21 cellular contexts compared by ENCODE assay signal in genomic region chr1:171422489-171422888, GRCh38.
DNase-seq lines count a peak whose midpoint lies in the region; ATAC-seq, FAIRE-seq and TF ChIP-seq lines count a peak whose summit lies in the region.
"Had no signal": no experiment of that assay in that cellular context is flagged by ENCODE, and none has a peak within 500 bp of the region (broad histone marks: within the 10 kb centered on the region; RNA-seq: fewer than 3 reads in every experiment).

No MANE protein-coding gene starts in this region.

- H3K9ac ChIP-seq in endothelial cell of umbilical vein (replicated peaks; ENCODE audit: extremely low read depth, insufficient read depth, low read length) (no peak overlapping the region), trophoblast cell (ENCODE audit: low read length) (no peak overlapping the region)
- H3K9ac ChIP-seq: BLaER1 had no signal

- dilution Hi-C loops in endothelial cell of umbilical vein (cut with MboI; ENCODE audit: extremely low pct_ligation_motif_present, low sequenced_read_pairs): no loop called here

- no peak overlapping the region for H4K12ac ChIP-seq in trophoblast cell (ENCODE audit: low read depth, low read length)

- ATAC-seq in RWPE2 (ENCODE audit: low read depth) (peak; percentile 37; the same call in 2 of the 3 replicates), GM21619 (IDR thresholded peaks at IDR 0.05; ENCODE audit: unreplicated experiment) (no peak), HG02763 (IDR thresholded peaks at IDR 0.05; ENCODE audit: unreplicated experiment) (no peak)

- no peak overlapping the region for H3K4me3 ChIP-seq in RWPE2 (ENCODE audit: severe bottlenecking)
- H3K4me3 ChIP-seq in endothelial cell of umbilical vein (replicated peaks in 1 of 3; ENCODE audit: insufficient read depth in 1 of 3, low read depth in 1 of 3, low read length in 3 of 3): no peak overlapping the region
- H3K4me3 ChIP-seq in trophoblast cell (ENCODE audit: low read depth, low read length): no peak overlapping the region
- no peak overlapping the region for H3K4me3 ChIP-seq in tibial artery
- H3K4me3 ChIP-seq in effector memory CD4-positive, alpha-beta T cell (ENCODE audit: insufficient read depth, low read depth, low read length, poor library complexity, severe bottlenecking): no peak overlapping the region
- H3K4me3 ChIP-seq: BLaER1, testis had no signal

- no peak overlapping the region for H3K4ac ChIP-seq in trophoblast cell (ENCODE audit: low read depth, low read length)

- H3K4me1 ChIP-seq in RWPE2 (ENCODE audit: insufficient read depth, poor library complexity, severe bottlenecking): peaks cover 19% of the 10 kb centered on the region
- H3K4me1 ChIP-seq in endothelial cell of umbilical vein (ENCODE audit: control insufficient read depth, extremely low read depth, insufficient read depth, low read length): peaks cover 4% of the 10 kb centered on the region
- H3K4me1 ChIP-seq in trophoblast cell (ENCODE audit: control insufficient read depth in 1 of 2, insufficient read depth in 2 of 2, low read length in 2 of 2): peaks cover 22 to 25% of the 10 kb centered on the region in 2 experiments
- no peaks in the 10 kb centered on the region for H3K4me1 ChIP-seq in tibial artery
- H3K4me1 ChIP-seq in effector memory CD4-positive, alpha-beta T cell (ENCODE audit: control insufficient read depth, insufficient read depth, low read length, poor library complexity, severe bottlenecking): peaks cover 13% of the 10 kb centered on the region
- H3K4me1 ChIP-seq: BLaER1, testis had no signal

- intact Hi-C loops in endothelial cell of umbilical vein (cut with micrococcal nuclease) (no loop called here), tibial artery (cut with DNase I; ENCODE audit: low total_unique reads) (no loop called here)

- H2AK5ac ChIP-seq in trophoblast cell (ENCODE audit: low read length): no peak overlapping the region

- H3K27me3 ChIP-seq in RWPE2 (ENCODE audit: insufficient read depth, poor library complexity, severe bottlenecking): no peaks in the 10 kb centered on the region
- no peaks in the 10 kb centered on the region for H3K27me3 ChIP-seq in endothelial cell of umbilical vein (ENCODE audit: control insufficient read depth in 2 of 2, insufficient read depth in 2 of 2, low read length in 2 of 2)
- no peaks in the 10 kb centered on the region for H3K27me3 ChIP-seq in trophoblast cell (ENCODE audit: insufficient read depth, low read length)
- H3K27me3 ChIP-seq in tibial artery: no peaks in the 10 kb centered on the region
- H3K27me3 ChIP-seq in effector memory CD4-positive, alpha-beta T cell (replicated peaks; ENCODE audit: control insufficient read depth, insufficient read depth, low read length, poor library complexity, severe bottlenecking): no peaks in the 10 kb centered on the region
- H3K27me3 ChIP-seq: BLaER1, heart left ventricle, testis had no signal

- H3K14ac ChIP-seq in trophoblast cell (ENCODE audit: low read length): peak overlapping the region; percentile 46

- no peaks in the 10 kb centered on the region for H3K36me3 ChIP-seq in RWPE2 (ENCODE audit: low read depth)
- no peaks in the 10 kb centered on the region for H3K36me3 ChIP-seq in endothelial cell of umbilical vein (ENCODE audit: control insufficient read depth in 2 of 2, extremely low read depth in 1 of 2, insufficient read depth in 2 of 2, low read length in 2 of 2)
- no peaks in the 10 kb centered on the region for H3K36me3 ChIP-seq in trophoblast cell (ENCODE audit: control insufficient read depth in 1 of 2, insufficient read depth in 2 of 2, low read length in 2 of 2)
- H3K36me3 ChIP-seq in tibial artery: no peaks in the 10 kb centered on the region
- H3K36me3 ChIP-seq in effector memory CD4-positive, alpha-beta T cell (ENCODE audit: control insufficient read depth, insufficient read depth, low read length): no peaks in the 10 kb centered on the region
- H3K36me3 ChIP-seq: BLaER1, heart left ventricle had no signal

- no peaks in the 10 kb centered on the region for H3K79me2 ChIP-seq in endothelial cell of umbilical vein (ENCODE audit: control insufficient read depth, insufficient read depth, low read length)
- peaks cover 3% of the 10 kb centered on the region for H3K79me2 ChIP-seq in trophoblast cell (ENCODE audit: control insufficient read depth, insufficient read depth, low read length, poor library complexity)

- CTCF ChIA-PET in endothelial cell of umbilical vein (lab: Charles Lee): no interaction called here

- no peak for TF ChIP-seq POLR2A in endothelial cell of umbilical vein (IDR thresholded peaks at IDR 0.05; ENCODE audit: low read depth, low read length)

- no TSS peak for BruUV-seq in endothelial cell of umbilical vein (replicated peaks; lab: Mats Ljungman, UMichigan)

- peak overlapping the region; percentile 47 for H4K8ac ChIP-seq in trophoblast cell (ENCODE audit: low read depth, low read length)

- H4K20me1 ChIP-seq in endothelial cell of umbilical vein (replicated peaks; ENCODE audit: control insufficient read depth, extremely low read depth, insufficient read depth, low read length): no peaks in the 10 kb centered on the region
- H4K20me1 ChIP-seq: BLaER1 had no signal

- no peak for TF ChIP-seq CTCF in RWPE2 (IDR thresholded peaks at IDR 0.05; ENCODE audit: poor library complexity, severe bottlenecking)
- TF ChIP-seq CTCF in endothelial cell of umbilical vein (IDR thresholded peaks at IDR 0.05; ENCODE audit: extremely low read depth in 1 of 2, insufficient read depth in 1 of 2, low read depth in 1 of 2, low read length in 2 of 2): no peak
- TF ChIP-seq CTCF in tibial artery (IDR thresholded peaks at IDR 0.05): no peak

- peaks cover 20% of the 10 kb centered on the region for H3K79me1 ChIP-seq in trophoblast cell (ENCODE audit: low read length)

- H3K9me1 ChIP-seq in endothelial cell of umbilical vein (replicated peaks; ENCODE audit: control insufficient read depth, extremely low read depth, insufficient read depth, low read length): no peaks in the 10 kb centered on the region

- FAIRE-seq in endothelial cell of umbilical vein (lab: Jason Lieb, UNC): peak; percentile 64
- FAIRE-seq: colon, HTR-8/SVneo had no signal

- peak overlapping the region; percentile 77 for H2BK12ac ChIP-seq in trophoblast cell (ENCODE audit: low read length)

- peak overlapping the region; percentile 43 for H4K91ac ChIP-seq in trophoblast cell (ENCODE audit: low read depth, low read length)

- no CpG with 5 or more reads among the region's 5 CpGs for WGBS in trophoblast cell (ENCODE audit: extremely low coverage, insufficient coverage, insufficient read length)

- peak overlapping the region; percentile 63 for H3K18ac ChIP-seq in trophoblast cell (ENCODE audit: low read length)

- POLR2A ChIA-PET in endothelial cell of umbilical vein (lab: Charles Lee): no interaction called here

- peak overlapping the region; percentile 78 for H2BK5ac ChIP-seq in trophoblast cell (ENCODE audit: low read depth, low read length, poor library complexity)

- peak overlapping the region; percentile 26 for H3K4me2 ChIP-seq in endothelial cell of umbilical vein (ENCODE audit: insufficient read depth, low read length)
- H3K4me2 ChIP-seq in trophoblast cell (ENCODE audit: low read length): no peak overlapping the region
- H3K4me2 ChIP-seq: BLaER1 had no signal

- peak; percentile 64 for DNase-seq in ELR (ENCODE audit: low read depth)
- DNase-seq in RWPE2 (ENCODE audit: low spot score): no peak
- DNase-seq in endothelial cell of umbilical vein (ENCODE audit: low read depth, low spot score): peak; percentile 21
- peak in 1 of 2 donors; percentile 55 for DNase-seq in trophoblast cell
- no peak for DNase-seq in tibial artery
- DNase-seq in effector memory CD4-positive, alpha-beta T cell: no peak
- DNase-seq: activated CD4-positive, CD25-positive, alpha-beta regulatory T cell; amniotic stem cell; DMS79; heart left ventricle; islet precursor cell; NCI-H1694 treated with DMSO at 0.1 percent for 48 hours; NCI-H446 treated with DMSO at 0.1 percent for 48 hours; occipital lobe; stimulated activated CD4-positive, alpha-beta T cell treated with anti-CD3 and anti-CD28 coated beads, Interleukin-4, amount 100 ng/mL, for 24 hours; testis had no signal

- H3K27ac ChIP-seq in RWPE2 (ENCODE audit: poor library complexity, severe bottlenecking): peak overlapping the region; percentile 32
- no peak overlapping the region for H3K27ac ChIP-seq in endothelial cell of umbilical vein (ENCODE audit: insufficient read depth, low read depth, low read length)
- peak overlapping the region; percentile 66 for H3K27ac ChIP-seq in trophoblast cell (ENCODE audit: low read depth, low read length)
- H3K27ac ChIP-seq in tibial artery: no peak overlapping the region
- no peak overlapping the region for H3K27ac ChIP-seq in effector memory CD4-positive, alpha-beta T cell (ENCODE audit: insufficient read depth, low read length, poor library complexity, severe bottlenecking)
- H3K27ac ChIP-seq: BLaER1, testis had no signal

- H3K23ac ChIP-seq in trophoblast cell (ENCODE audit: low read length): no peak overlapping the region

- H3K9me3 ChIP-seq in RWPE2 (ENCODE audit: severe bottlenecking) (no peaks in the 10 kb centered on the region), endothelial cell of umbilical vein (replicated peaks; ENCODE audit: control insufficient read depth, insufficient read depth, low read length) (no peaks in the 10 kb centered on the region), trophoblast cell (ENCODE audit: insufficient read depth, low read depth, low read length) (no peaks in the 10 kb centered on the region), tibial artery (no peaks in the 10 kb centered on the region)
- H3K9me3 ChIP-seq in effector memory CD4-positive, alpha-beta T cell (ENCODE audit: control insufficient read depth, low read length): no peaks in the 10 kb centered on the region
- H3K9me3 ChIP-seq: heart left ventricle, testis had no signal

- H2AFZ ChIP-seq in endothelial cell of umbilical vein (ENCODE audit: low read depth, low read length) (peak overlapping the region; percentile 52), trophoblast cell (ENCODE audit: insufficient read depth, low read length, poor library complexity) (peak overlapping the region; percentile 66)

- peak overlapping the region; percentile 81 for H2BK120ac ChIP-seq in trophoblast cell (ENCODE audit: insufficient read depth, low read length, poor library complexity)

TF ChIP-seq in endothelial cell of umbilical vein, 7 proteins besides CTCF, POLR2A, EP300 and RAD21:
- TF ChIP-seq JUN (IDR thresholded peaks at IDR 0.05; ENCODE audit: borderline replicate concordance, insufficient read depth, insufficient read length, low read depth): no peak
- TF ChIP-seq POLR2AphosphoS5 (IDR thresholded peaks at IDR 0.05; ENCODE audit: insufficient read depth, low read depth, low read length): no peak
TF ChIP-seq in endothelial cell of umbilical vein: peak in this region for 0.

Comparison
In these comparisons a context has a peak if more than half of its experiments do, and no peak if none do; other contexts are left out.
1. DNase-seq: peak in ELR (single experiment) and endothelial cell of umbilical vein (single experiment); none in RWPE2 (single experiment), tibial artery (0 of 2) and effector memory CD4-positive, alpha-beta T cell (0 of 3).
2. H3K27ac ChIP-seq: peak in RWPE2 (single experiment) and trophoblast cell (single experiment); none in endothelial cell of umbilical vein (single experiment), tibial artery (0 of 2) and effector memory CD4-positive, alpha-beta T cell (single experiment).